In genomic region chr14:94111276-94112095, GRCh38 we compare ENCODE assay signal across 12 cellular contexts. TPM values are rescaled to one million over a fixed set of nuclear protein-coding genes. Genes with fewer than 3 reads are reported as not detected.
DNase-seq lines count a peak whose midpoint lies in the region; ATAC-seq, FAIRE-seq and TF ChIP-seq lines count a peak whose summit lies in the region.
"Had no signal": no experiment of that assay in that cellular context is flagged by ENCODE, and none has a peak within 500 bp of the region (broad histone marks: within the 10 kb centered on the region; RNA-seq: fewer than 3 reads in every experiment).

No MANE protein-coding gene starts in this region.

- TF ChIP-seq POLR2A in IMR-90 (IDR thresholded peaks at IDR 0.05; ENCODE audit: low read depth, low read length) = no peak

- no peak overlapping the region for H3K56ac ChIP-seq in IMR-90 (ENCODE audit: extremely low read depth, insufficient read depth, low read length)

- H2BK120ac ChIP-seq in IMR-90 (ENCODE audit: low read depth, low read length) = no peak overlapping the region

- H2AFZ ChIP-seq in IMR-90 (replicated peaks; ENCODE audit: low read length, poor library complexity) (peak overlapping the region; percentile 41), keratinocyte (ENCODE audit: control insufficient read depth, low read length) (no peak overlapping the region)

- H3K4me1 ChIP-seq in IMR-90 (ENCODE audit: control insufficient read depth, insufficient read depth, low read length) (no peaks in the 10 kb centered on the region), keratinocyte (ENCODE audit: control insufficient read depth, extremely low read depth, insufficient read depth, low read length) (peaks cover 17% of the 10 kb centered on the region), small intestine (ENCODE audit: control insufficient read depth in 2 of 2, insufficient read depth in 1 of 2, low read depth in 1 of 2, low read length in 1 of 2) (peaks cover 3 to 10% of the 10 kb centered on the region in 2 donors)

- H3K9me1 ChIP-seq in IMR-90 (ENCODE audit: insufficient read depth, low read length) = 0 out of 2 replicates have a peak, but pooled peaks cover 5% of the 10 kb centered on the region
- no peaks in the 10 kb centered on the region for H3K9me1 ChIP-seq in keratinocyte (ENCODE audit: control insufficient read depth, extremely low read depth, insufficient read depth, low read length)

- POLR2A ChIA-PET in IMR-90 (lab: Charles Lee; ENCODE audit: unreplicated experiment) = no interaction called here

- TF ChIP-seq CTCF in IMR-90 (conservative IDR thresholded peaks at IDR 0.05; ENCODE audit: low read depth, low read length) = no peak
- no peak for TF ChIP-seq CTCF in keratinocyte (optimal IDR thresholded peaks at IDR 0.05 in 1 of 3, IDR thresholded peaks at IDR 0.05 in 1 of 3, conservative IDR thresholded peaks at IDR 0.05 in 1 of 3; ENCODE audit: extremely low read depth in 1 of 3, insufficient read depth in 2 of 3, low read length in 3 of 3)

- H3K36me3 ChIP-seq in IMR-90 (ENCODE audit: control insufficient read depth, insufficient read depth, low read length) (no peaks in the 10 kb centered on the region), keratinocyte (ENCODE audit: control insufficient read depth in 2 of 2, extremely low read depth in 1 of 2, insufficient read depth in 2 of 2, low read length in 2 of 2) (no peaks in the 10 kb centered on the region), small intestine (ENCODE audit: control insufficient read depth in 2 of 2, insufficient read depth in 2 of 2, low read length in 2 of 2) (no peaks in the 10 kb centered on the region)

- DNase-seq in IMR-90 = no peak
- no peak for DNase-seq in keratinocyte (ENCODE audit: low read depth, low spot score)
- no peak for DNase-seq in small intestine
- DNase-seq in KBM-7 = no peak
- DNase-seq in superior temporal gyrus (ENCODE audit: extremely low spot score) = no peak
- DNase-seq in activated CD4-positive, alpha-beta T cell treated with anti-CD3 and anti-CD28 coated beads for 48 hours = no peak
- DNase-seq: DND-41; foreskin melanocyte; stimulated activated CD4-positive, alpha-beta T cell treated with anti-CD3 and anti-CD28 coated beads, Interleukin-15, amount 100 ng/mL, for 24 hours had no signal

- H4K5ac ChIP-seq in IMR-90 (ENCODE audit: low read depth, low read length) = no peak overlapping the region

- TF ChIP-seq RAD21 in IMR-90 (IDR thresholded peaks at IDR 0.05; ENCODE audit: low read length) = no peak

- H4K20me1 ChIP-seq in IMR-90 (ENCODE audit: insufficient read depth, low read length) = no peaks in the 10 kb centered on the region
- H4K20me1 ChIP-seq in keratinocyte (ENCODE audit: control insufficient read depth, extremely low read depth, insufficient read depth, low read length) = no peaks in the 10 kb centered on the region

- peaks cover 12% of the 10 kb centered on the region for H3K79me2 ChIP-seq in keratinocyte (ENCODE audit: control insufficient read depth, insufficient read depth, low read length)

- H3K27me3 ChIP-seq in IMR-90 (ENCODE audit: control insufficient read depth, insufficient read depth, low read length) = peaks cover 7% of the 10 kb centered on the region; the same call in 1 of the 2 replicates
- H3K27me3 ChIP-seq in keratinocyte (ENCODE audit: control insufficient read depth, extremely low read depth, insufficient read depth, low read length) = peaks cover 4% of the 10 kb centered on the region
- no peaks in the 10 kb centered on the region for H3K27me3 ChIP-seq in small intestine (ENCODE audit: control insufficient read depth in 2 of 2, insufficient read depth in 2 of 2, low read length in 2 of 2)

- H3K23ac ChIP-seq in IMR-90 (ENCODE audit: low read depth, low read length) = no peak overlapping the region

- no peak overlapping the region for H2BK5ac ChIP-seq in IMR-90 (ENCODE audit: low read depth, low read length, poor library complexity, severe bottlenecking)

- no peak overlapping the region for H2BK20ac ChIP-seq in IMR-90 (ENCODE audit: low read depth, low read length)

- ATAC-seq in IMR-90 (ENCODE audit: low read depth) = no peak
- no peak for ATAC-seq in HG02588 (IDR thresholded peaks at IDR 0.05; ENCODE audit: unreplicated experiment)

- no peak overlapping the region for H2BK15ac ChIP-seq in IMR-90 (ENCODE audit: low read depth, low read length)

- H3K4me3 ChIP-seq in IMR-90 (ENCODE audit: insufficient read depth, low read depth, low read length) (no peak overlapping the region), keratinocyte (ENCODE audit: control insufficient read depth in 2 of 3, extremely low read depth in 1 of 3, insufficient read depth in 2 of 3, low read depth in 1 of 3, low read length in 3 of 3) (peak overlapping the region; percentile 42 to 71 (median 60)), small intestine (ENCODE audit: low read depth in 1 of 2, low read length in 2 of 2) (peak overlapping the region; percentile 27 to 47)

- 84% methylated on average over 7 of the region's 20 CpGs; no CpG with 5 or more reads in 1 of the 2 experiments for WGBS in IMR-90 (ENCODE audit: extremely low coverage in 2 of 2, insufficient read length in 1 of 2), 2 experiments
- 66 to 71% (median 70%) methylated on average over 18 to 20 of the region's 20 CpGs for WGBS in small intestine, 3 donors

- H4K91ac ChIP-seq in IMR-90 (ENCODE audit: insufficient read depth, low read depth, low read length) = no peak overlapping the region

- no peaks in the 10 kb centered on the region for H3K9me3 ChIP-seq in IMR-90 (ENCODE audit: control insufficient read depth, insufficient read depth, low read length)
- H3K9me3 ChIP-seq in keratinocyte (ENCODE audit: control insufficient read depth, low read depth, low read length) = no peaks in the 10 kb centered on the region
- no peaks in the 10 kb centered on the region for H3K9me3 ChIP-seq in small intestine (ENCODE audit: control insufficient read depth, low read depth)

- no peak for FAIRE-seq in keratinocyte (lab: Jason Lieb, UNC)
- FAIRE-seq in small intestine (lab: Jason Lieb, UNC) = no peak

- no peak overlapping the region for H3K4ac ChIP-seq in IMR-90 (ENCODE audit: low read depth, low read length)

- BruUV-seq in IMR-90 (replicated peaks; lab: Mats Ljungman, UMichigan) = no TSS peak

- H3K79me1 ChIP-seq in IMR-90 (ENCODE audit: low read depth in 1 of 2, low read length in 2 of 2) = no peaks in the 10 kb centered on the region

- no peak overlapping the region for H3K18ac ChIP-seq in IMR-90 (ENCODE audit: low read depth, low read length)

- H3K4me2 ChIP-seq in IMR-90 (ENCODE audit: low read depth, low read length) (no peak overlapping the region), keratinocyte (ENCODE audit: control insufficient read depth, extremely low read depth, insufficient read depth, low read depth, low read length) (peak overlapping the region; percentile 55)

- intact Hi-C loops in IMR-90 (cut with micrococcal nuclease) = no loop called here

- H3K14ac ChIP-seq in IMR-90 (replicated peaks; ENCODE audit: low read depth, low read length) = no peak overlapping the region

- no peak overlapping the region for H3K27ac ChIP-seq in IMR-90 (ENCODE audit: insufficient read depth, low read length)
- peak overlapping the region; percentile 29 for H3K27ac ChIP-seq in angular gyrus (ENCODE audit: low read depth, low read length)
- peak overlapping the region; percentile 54 for H3K27ac ChIP-seq in keratinocyte (ENCODE audit: control insufficient read depth, insufficient read depth, low read length)
- peak overlapping the region; percentile 46 to 94 for H3K27ac ChIP-seq in small intestine (ENCODE audit: low read depth in 1 of 2, low read length in 1 of 2)
- H3K27ac ChIP-seq: HL-60 had no signal

- no peak overlapping the region for H4K8ac ChIP-seq in IMR-90 (ENCODE audit: low read depth in 2 of 2, low read length in 2 of 2)

- H2AK5ac ChIP-seq in IMR-90 (ENCODE audit: low read depth, low read length) = peak overlapping the region; percentile 33; the same call in 1 of the 2 replicates

- peak overlapping the region; percentile 76 for H2AK9ac ChIP-seq in IMR-90 (replicated peaks; ENCODE audit: low read depth, low read length, poor library complexity)

- dilution Hi-C loops in IMR-90 (cut with HindIII; ENCODE audit: low sequenced_read_pairs, unreplicated experiment) = no loop called here
- dilution Hi-C loops in keratinocyte (cut with MboI; ENCODE audit: extremely low pct_ligation_motif_present, low sequenced_read_pairs) = no loop called here

- no peak overlapping the region for H3K9ac ChIP-seq in IMR-90 (ENCODE audit: low read depth, low read length)
- H3K9ac ChIP-seq in keratinocyte (ENCODE audit: control insufficient read depth, extremely low read depth, insufficient read depth, low read length) = peak overlapping the region; percentile 79

- CTCF ChIA-PET in IMR-90 (lab: Yijun Ruan, JAX) = no interaction called here

- in situ Hi-C loops in IMR-90 (cut with MboI; ENCODE audit: low sequenced_read_pairs) (no loop called here), KBM-7 (cut with MboI; ENCODE audit: low pct_unique_long_range_greater_than_20kb, low sequenced_read_pairs) (no loop called here)

RNA-seq across cellular contexts. Expression of gene IFI27, which starts 0.9 kb away (rescaled TPM):
- under 0.01 TPM in 1 of 2 replicates, not detected in the other for total RNA-seq in IMR-90 (2012; rRNA removed)
- polyA plus RNA-seq in IMR-90 (2012; rRNA removed) (0.60 and 1.2 TPM in 2 replicates), keratinocyte (1,132 to 3,594 TPM (median 2,783 TPM) in 3 replicates), small intestine (1,000 to 10,000 TPM in 1 of 3 donors, 100 to 1,000 TPM in 2; 285 to 1,277 (median 806) TPM)
- 2.8 TPM in 1 of 2 replicates, not detected in the other for polyA plus RNA-seq in IMR-90 (2012; cell fraction: cytosol; rRNA removed)
- polyA plus RNA-seq in IMR-90 (2012; cell fraction: nucleus; rRNA removed; ENCODE audit: low replicate concordance) = 4.2 and 8.7 TPM in 2 replicates
- polyA plus RNA-seq in keratinocyte (2011; ENCODE audit: low read depth) = 20.3 TPM
- 1,962 and 3,733 TPM in 2 replicates for polyA plus RNA-seq in keratinocyte (2011; cell fraction: cytosol; rRNA removed)
- polyA plus RNA-seq in keratinocyte (2011; cell fraction: nucleus; rRNA removed) = 1,216 and 1,507 TPM in 2 replicates
- polyA plus RNA-seq in keratinocyte (2012; ENCODE audit: low replicate concordance) = 221 and 1,754 TPM in 2 replicates
- polyA minus RNA-seq in keratinocyte = 758 to 2,926 TPM (median 795 TPM) in 3 replicates
- 1,322 TPM for polyA minus RNA-seq in keratinocyte (2011; cell fraction: cytosol; rRNA and poly(A)+ RNA removed)
- polyA minus RNA-seq in keratinocyte (2011; cell fraction: nucleus; rRNA and poly(A)+ RNA removed) = 228 and 282 TPM in 2 replicates

RNA-seq across cellular contexts. Expression of gene IFI27L2, which starts 17.9 kb away (rescaled TPM):
- total RNA-seq in IMR-90 (2012; rRNA removed) = 43.0 and 111 TPM in 2 replicates
- 187 and 261 TPM in 2 replicates for polyA plus RNA-seq in IMR-90 (2012; rRNA removed)
- 441 and 716 TPM in 2 replicates for polyA plus RNA-seq in IMR-90 (2012; cell fraction: cytosol; rRNA removed)
- 72.6 and 129 TPM in 2 replicates for polyA plus RNA-seq in IMR-90 (2012; cell fraction: nucleus; rRNA removed; ENCODE audit: low replicate concordance)
- 67.5 to 179 TPM (median 82.2 TPM) in 3 replicates for polyA plus RNA-seq in keratinocyte
- 13.2 TPM for polyA plus RNA-seq in keratinocyte (2011; ENCODE audit: low read depth)
- 69.1 and 147 TPM in 2 replicates for polyA plus RNA-seq in keratinocyte (2011; cell fraction: cytosol; rRNA removed)
- 49.5 and 57.5 TPM in 2 replicates for polyA plus RNA-seq in keratinocyte (2011; cell fraction: nucleus; rRNA removed)
- polyA plus RNA-seq in keratinocyte (2012; ENCODE audit: low replicate concordance) = 92.1 and 193 TPM in 2 replicates
- polyA minus RNA-seq in keratinocyte = 32.7 to 59.4 TPM (median 35.4 TPM) in 3 replicates
- 191 TPM for polyA minus RNA-seq in keratinocyte (2011; cell fraction: cytosol; rRNA and poly(A)+ RNA removed)
- polyA minus RNA-seq in keratinocyte (2011; cell fraction: nucleus; rRNA and poly(A)+ RNA removed) = 9.8 and 11.2 TPM in 2 replicates
- 10 to 100 TPM; 23.0 to 96.7 (median 83.8) TPM for polyA plus RNA-seq in small intestine

RNA-seq across cellular contexts. Expression of gene IFI27L1, which starts 30.4 kb away (rescaled TPM):
- total RNA-seq in IMR-90 (2012; rRNA removed) = 10.8 and 13.3 TPM in 2 replicates
- polyA plus RNA-seq in IMR-90 (2012; rRNA removed) = 22.5 and 24.3 TPM in 2 replicates
- 48.4 and 49.9 TPM in 2 replicates for polyA plus RNA-seq in IMR-90 (2012; cell fraction: cytosol; rRNA removed)
- polyA plus RNA-seq in IMR-90 (2012; cell fraction: nucleus; rRNA removed; ENCODE audit: low replicate concordance) = 24.0 and 35.5 TPM in 2 replicates
- 17.4 to 25.0 TPM (median 18.9 TPM) in 3 replicates for polyA plus RNA-seq in keratinocyte
- 5.6 TPM for polyA plus RNA-seq in keratinocyte (2011; ENCODE audit: low read depth)
- polyA plus RNA-seq in keratinocyte (2011; cell fraction: cytosol; rRNA removed) = 10.0 and 19.6 TPM in 2 replicates
- 20.2 and 23.1 TPM in 2 replicates for polyA plus RNA-seq in keratinocyte (2011; cell fraction: nucleus; rRNA removed)
- 10.5 and 19.4 TPM in 2 replicates for polyA plus RNA-seq in keratinocyte (2012; ENCODE audit: low replicate concordance)
- polyA minus RNA-seq in keratinocyte = 5.7 to 11.1 TPM (median 5.9 TPM) in 3 replicates
- polyA minus RNA-seq in keratinocyte (2011; cell fraction: cytosol; rRNA and poly(A)+ RNA removed) = 13.8 TPM
- 2.9 and 3.9 TPM in 2 replicates for polyA minus RNA-seq in keratinocyte (2011; cell fraction: nucleus; rRNA and poly(A)+ RNA removed)
- 10 to 100 TPM; 29.2 to 44.5 (median 29.8) TPM for polyA plus RNA-seq in small intestine

RNA-seq across cellular contexts. Expression of gene DDX24, which starts 30.5 kb away (rescaled TPM):
- 152 and 155 TPM in 2 replicates for total RNA-seq in IMR-90 (2012; rRNA removed)
- 126 and 134 TPM in 2 replicates for polyA plus RNA-seq in IMR-90 (2012; rRNA removed)
- 45.5 and 138 TPM in 2 replicates for polyA plus RNA-seq in IMR-90 (2012; cell fraction: cytosol; rRNA removed)
- 53.5 and 184 TPM in 2 replicates for polyA plus RNA-seq in IMR-90 (2012; cell fraction: nucleus; rRNA removed; ENCODE audit: low replicate concordance)
- polyA plus RNA-seq in keratinocyte = 171 to 179 TPM (median 172 TPM) in 3 replicates
- polyA plus RNA-seq in keratinocyte (2011; ENCODE audit: low read depth) = 251 TPM
- polyA plus RNA-seq in keratinocyte (2011; cell fraction: cytosol; rRNA removed) = 124 and 159 TPM in 2 replicates
- polyA plus RNA-seq in keratinocyte (2011; cell fraction: nucleus; rRNA removed) = 237 and 260 TPM in 2 replicates
- polyA plus RNA-seq in keratinocyte (2012; ENCODE audit: low replicate concordance) = 128 and 144 TPM in 2 replicates
- polyA minus RNA-seq in keratinocyte = 63.3 to 137 TPM (median 126 TPM) in 3 replicates
- 56.6 TPM for polyA minus RNA-seq in keratinocyte (2011; cell fraction: cytosol; rRNA and poly(A)+ RNA removed)
- 69.4 and 106 TPM in 2 replicates for polyA minus RNA-seq in keratinocyte (2011; cell fraction: nucleus; rRNA and poly(A)+ RNA removed)
- 10 to 100 TPM; 35.1 to 64.6 (median 51.2) TPM for polyA plus RNA-seq in small intestine
